Comparison of ENCODE assay signal across 14 cellular contexts in genomic region chr10:117553171-117553814, GRCh38. TPM values are rescaled to one million over a fixed set of nuclear protein-coding genes. Genes with fewer than 3 reads are reported as not detected.
DNase-seq lines count a peak whose midpoint lies in the region; ATAC-seq, FAIRE-seq and TF ChIP-seq lines count a peak whose summit lies in the region.
"Had no signal": no experiment of that assay in that cellular context is flagged by ENCODE, and none has a peak within 500 bp of the region (broad histone marks: within the 10 kb centered on the region; RNA-seq: fewer than 3 reads in every experiment).

No MANE protein-coding gene starts in this region.

- TF ChIP-seq POLR2A in gastrocnemius medialis (IDR thresholded peaks at IDR 0.05) (no peak), stomach (IDR thresholded peaks at IDR 0.05) (no peak)

- H3K36me3 ChIP-seq in ES-I3 (ENCODE audit: insufficient read depth, low read length) = no peaks in the 10 kb centered on the region
- no peaks in the 10 kb centered on the region for H3K36me3 ChIP-seq in astrocyte (ENCODE audit: insufficient read depth, low read length)
- no peaks in the 10 kb centered on the region for H3K36me3 ChIP-seq in gastrocnemius medialis
- H3K36me3 ChIP-seq in stomach = no peaks in the 10 kb centered on the region

- peaks cover 6% of the 10 kb centered on the region; the same call in 1 of the 2 replicates for H3K4me1 ChIP-seq in ES-I3 (ENCODE audit: insufficient read depth, low read length)
- peaks cover 5% of the 10 kb centered on the region for H3K4me1 ChIP-seq in astrocyte (ENCODE audit: insufficient read depth, low read length)
- peaks cover 10 to 32% of the 10 kb centered on the region in 2 donors for H3K4me1 ChIP-seq in gastrocnemius medialis
- H3K4me1 ChIP-seq in stomach = peaks cover 6 to 28% (median 17%) of the 10 kb centered on the region in 4 donors

- H3K27me3 ChIP-seq in astrocyte (ENCODE audit: insufficient read depth, low read length) (peaks cover 57% of the 10 kb centered on the region), gastrocnemius medialis (peaks cover 57 to 62% (median 58%) of the 10 kb centered on the region in 3 donors), stomach (peaks cover 15 to 98% (median 87%) of the 10 kb centered on the region in 3 donors)

- no peak for TF ChIP-seq CTCF in astrocyte (IDR thresholded peaks at IDR 0.05; ENCODE audit: insufficient read depth, low read depth, low read length)
- TF ChIP-seq CTCF in gastrocnemius medialis (IDR thresholded peaks at IDR 0.05 in 4 of 5, conservative IDR thresholded peaks at IDR 0.05 in 1 of 5) = no peak
- TF ChIP-seq CTCF in stomach (IDR thresholded peaks at IDR 0.05) = no peak

- H3K27me3 Mint-ChIP-seq in astrocyte (ENCODE audit: low read depth, unreplicated experiment) (peaks cover 86% of the 10 kb centered on the region), immature natural killer cell (ENCODE audit: low read depth in 3 of 3) (peaks cover 22 to 54% (median 30%) of the 10 kb centered on the region in 3 donors)

- H3K4me3 ChIP-seq in astrocyte (ENCODE audit: insufficient read depth, low read depth, low read length) (no peak overlapping the region), gastrocnemius medialis (peak overlapping the region; percentile 28 to 36 (median 32)), stomach (no peak overlapping the region)

- peak overlapping the region; percentile 59 for H3K4me2 ChIP-seq in astrocyte (ENCODE audit: low read length)

- H3K9me3 Mint-ChIP-seq in astrocyte (ENCODE audit: unreplicated experiment) = peaks cover 8% of the 10 kb centered on the region
- H3K9me3 Mint-ChIP-seq in immature natural killer cell = peaks cover 0 to 5% (median 0%) of the 10 kb centered on the region in 6 donors
- H3K9me3 Mint-ChIP-seq: central memory CD8-positive, alpha-beta T cell; T-helper 1 cell treated with Interleukin-12 subunit alpha and Interleukin-12 subunit beta and Interleukin-4 antibody, amounts not matched to agents 30 μg/mL and 1 μg/mL, for 36 hours had no signal

- H4K20me1 ChIP-seq in astrocyte (ENCODE audit: insufficient read depth, low read length) = no peaks in the 10 kb centered on the region

- no peak for FAIRE-seq in astrocyte (lab: Jason Lieb, UNC)

- TF ChIP-seq EP300 in stomach (IDR thresholded peaks at IDR 0.05) = no peak

- no peak overlapping the region for H3K27ac ChIP-seq in astrocyte (ENCODE audit: low read depth, low read length)
- H3K27ac ChIP-seq in gastrocnemius medialis = no peak overlapping the region
- H3K27ac ChIP-seq in stomach = no peak overlapping the region

- H3K9ac ChIP-seq in ES-I3 (ENCODE audit: low read depth, low read length) = peak overlapping the region; percentile 33; the same call in 1 of the 2 replicates
- H3K9ac ChIP-seq in astrocyte (ENCODE audit: low read length) = no peak overlapping the region

- peaks cover 17% of the 10 kb centered on the region for H3K79me2 ChIP-seq in astrocyte (ENCODE audit: insufficient read depth, low read length)

- H3K4me3 Mint-ChIP-seq in astrocyte (ENCODE audit: unreplicated experiment) (no peak overlapping the region), immature natural killer cell (peak overlapping the region in 3 of 5 donors; percentile 21 to 68 (median 44))
- H3K4me3 Mint-ChIP-seq: T-helper 1 cell treated with Interleukin-12 subunit alpha and Interleukin-12 subunit beta and Interleukin-4 antibody, amounts not matched to agents 30 μg/mL and 1 μg/mL, for 36 hours had no signal

- H3K36me3 Mint-ChIP-seq in astrocyte (ENCODE audit: low read depth, unreplicated experiment) = no peaks in the 10 kb centered on the region
- H3K36me3 Mint-ChIP-seq in immature natural killer cell = no peaks in the 10 kb centered on the region

- DNase-seq in astrocyte (ENCODE audit: low read depth) (no peak), immature natural killer cell (no peak), gastrocnemius medialis (no peak), medulla oblongata (ENCODE audit: extremely low spot score) (no peak), epidermal melanocyte (ENCODE audit: insufficient read length, low spot score) (no peak), stomach (no peak), superior temporal gyrus (ENCODE audit: extremely low spot score) (no peak)
- DNase-seq: activated gamma-delta T cell; stimulated activated naive CD4-positive, alpha-beta T cell treated with Interleukin-2 at 50 U/mL for 16 hours had no signal

- H3K4me1 Mint-ChIP-seq in astrocyte (ENCODE audit: low read depth, unreplicated experiment) = no peaks in the 10 kb centered on the region
- peaks cover 15 to 18% of the 10 kb centered on the region in 2 donors for H3K4me1 Mint-ChIP-seq in immature natural killer cell

- no peak overlapping the region for H2AFZ ChIP-seq in astrocyte (ENCODE audit: low read depth, low read length)

- peak overlapping the region; percentile 31 for H3K27ac Mint-ChIP-seq in astrocyte (ENCODE audit: unreplicated experiment)
- H3K27ac Mint-ChIP-seq in immature natural killer cell = no peak overlapping the region

- intact Hi-C loops in gastrocnemius medialis (cut with DNase I; ENCODE audit: low total_unique reads) (no loop called here), stomach (cut with DNase I; ENCODE audit: low total_unique reads) (no loop called here)

- no peak for ATAC-seq in gastrocnemius medialis

- in situ Hi-C loops in gastrocnemius medialis (cut with MboI; ENCODE audit: low sequenced_read_pairs in 4 of 4) = no loop called here

- H3K9me3 ChIP-seq in ES-I3 (ENCODE audit: control insufficient read depth, insufficient read depth, low read length) (no peaks in the 10 kb centered on the region), astrocyte (ENCODE audit: insufficient read depth, low read depth, low read length) (no peaks in the 10 kb centered on the region), gastrocnemius medialis (no peaks in the 10 kb centered on the region), stomach (no peaks in the 10 kb centered on the region)

- 2 to 6% (median 2%) methylated on average over 18 to 63 of the region's 63 CpGs for WGBS in stomach, 5 donors

RNA-seq across cellular contexts. Expression of gene EMX2, which starts 10.7 kb away (rescaled TPM):
- total RNA-seq in astrocyte = not detected in 2 replicates
- not detected for polyA plus RNA-seq in immature natural killer cell
- total RNA-seq in gastrocnemius medialis = 1 to 10 TPM in 2 of 4 donors, under 1 TPM in 2; 0.46 to 1.5 (median 0.82) TPM
- total RNA-seq in stomach = not detected
- under 1 TPM in 1 of 3 donors, not detected in 2; 0.18 TPM for polyA plus RNA-seq in stomach
- total RNA-seq: fibroblast of lung, liver had no signal
- polyA plus RNA-seq: fibroblast of lung, liver had no signal

Comparison
In these comparisons a context has a peak if more than half of its experiments do, and no peak if none do; other contexts are left out.
1. H3K4me3 ChIP-seq: peak in gastrocnemius medialis (4 of 4); none in astrocyte (single experiment) and stomach (0 of 4).